In genomic region chr19:29492761-29493160, GRCh38 we compare ENCODE assay signal across 1 cellular context.
TF ChIP-seq lines count a peak whose summit lies in the region.

No MANE protein-coding gene starts in this region.

TF ChIP-seq in IMR-90, 13 proteins besides CTCF, POLR2A, EP300 and RAD21 (continued from another document):
- TF ChIP-seq USF2 (IDR thresholded peaks at IDR 0.05; ENCODE audit: low read depth, low read length) (no peak), SMC3 (IDR thresholded peaks at IDR 0.05; ENCODE audit: low read depth, low read length) (no peak), FOS (IDR thresholded peaks at IDR 0.05; ENCODE audit: low read depth, low read length) (no peak), ELK1 (IDR thresholded peaks at IDR 0.05; ENCODE audit: borderline replicate concordance, low read depth, low read length) (no peak), CEBPB (IDR thresholded peaks at IDR 0.05; ENCODE audit: low read depth, low read length) (no peak), MXI1 (IDR thresholded peaks at IDR 0.05; ENCODE audit: borderline replicate concordance, low read depth, low read length) (no peak), MAFK (IDR thresholded peaks at IDR 0.05; ENCODE audit: low read depth, low read length) (no peak), RFX5 (IDR thresholded peaks at IDR 0.05; ENCODE audit: low read depth, low read length) (no peak), CHD1 (IDR thresholded peaks at IDR 0.05; ENCODE audit: low read depth, low read length) (no peak)
